In genomic region chr1:54774820-54775498, GRCh38 we compare ENCODE assay signal across 10 cellular contexts. TPM values are rescaled to one million over a fixed set of nuclear protein-coding genes. Genes with fewer than 3 reads are reported as not detected.
DNase-seq lines count a peak whose midpoint lies in the region; ATAC-seq and TF ChIP-seq lines count a peak whose summit lies in the region.
"Had no signal": no experiment of that assay in that cellular context is flagged by ENCODE, and none has a peak within 500 bp of the region (broad histone marks: within the 10 kb centered on the region; RNA-seq: fewer than 3 reads in every experiment).

No MANE protein-coding gene starts in this region.

- in situ Hi-C loops in G401 (cut with HindIII; ENCODE audit: low sequenced_read_pairs) = no loop called here

- no peak overlapping the region for H3K4me3 ChIP-seq in NB4 (ENCODE audit: low read depth, low read length)
- H3K4me3 ChIP-seq: psoas muscle had no signal

- DNase-seq in G401 (ENCODE audit: low spot score) (peak; percentile 10), NB4 (ENCODE audit: low read depth) (peak; percentile 35), lung microvascular endothelial cell (ENCODE audit: low read depth in 2 of 2) (peak; percentile 40 to 49), NCI-H1092 (lab: John Stamatoyannopoulos, UW) (no peak), cerebellum (ENCODE audit: low spot score) (no peak)
- peak; percentile 14 for DNase-seq in activated naive CD8-positive, alpha-beta T cell treated with anti-CD3 and anti-CD28 coated beads, Interleukin-2, amount 50 U/mL, for 24 hours
- DNase-seq: activated naive CD8-positive, alpha-beta T cell treated with anti-CD3 and anti-CD28 coated beads, Interleukin-2, amount 10 ng/mL, durations not matched to agents 7 days and 5 days; psoas muscle had no signal

- ATAC-seq in activated naive CD8-positive, alpha-beta T cell treated with anti-CD3 and anti-CD28 coated beads, Interleukin-2, amount 50 U/mL, for 24 hours = no peak
- no peak for ATAC-seq in HG02938 (IDR thresholded peaks at IDR 0.05; ENCODE audit: unreplicated experiment)
- ATAC-seq: psoas muscle had no signal

- no peaks in the 10 kb centered on the region for H3K9me3 Mint-ChIP-seq in activated naive CD8-positive, alpha-beta T cell treated with anti-CD3 and anti-CD28 coated beads, Interleukin-2, amount 50 U/mL, for 24 hours
- H3K9me3 Mint-ChIP-seq: activated naive CD8-positive, alpha-beta T cell treated with anti-CD3 and anti-CD28 coated beads, Interleukin-2, amount 10 ng/mL, durations not matched to agents 7 days and 5 days; T-helper 2 cell treated with Interferon-gamma antibody and Interleukin-4, amounts not matched to agents 5 μg/mL and 100 μg/mL, for 36 hours had no signal

- no peak overlapping the region for H3K27ac Mint-ChIP-seq in activated naive CD8-positive, alpha-beta T cell treated with anti-CD3 and anti-CD28 coated beads, Interleukin-2, amount 50 U/mL, for 24 hours
- H3K27ac Mint-ChIP-seq: activated naive CD8-positive, alpha-beta T cell treated with anti-CD3 and anti-CD28 coated beads, Interleukin-2, amount 10 ng/mL, durations not matched to agents 7 days and 5 days; T-helper 2 cell treated with Interferon-gamma antibody and Interleukin-4, amounts not matched to agents 5 μg/mL and 100 μg/mL, for 36 hours had no signal

- no peaks in the 10 kb centered on the region for H3K27me3 Mint-ChIP-seq in activated naive CD8-positive, alpha-beta T cell treated with anti-CD3 and anti-CD28 coated beads, Interleukin-2, amount 50 U/mL, for 24 hours
- H3K27me3 Mint-ChIP-seq: activated naive CD8-positive, alpha-beta T cell treated with anti-CD3 and anti-CD28 coated beads, Interleukin-2, amount 10 ng/mL, durations not matched to agents 7 days and 5 days had no signal

- no peaks in the 10 kb centered on the region for H3K36me3 Mint-ChIP-seq in activated naive CD8-positive, alpha-beta T cell treated with anti-CD3 and anti-CD28 coated beads, Interleukin-2, amount 50 U/mL, for 24 hours (ENCODE audit: low read depth)
- H3K36me3 Mint-ChIP-seq: activated naive CD8-positive, alpha-beta T cell treated with anti-CD3 and anti-CD28 coated beads, Interleukin-2, amount 10 ng/mL, durations not matched to agents 7 days and 5 days had no signal

- TF ChIP-seq CTCF in NB4 (IDR thresholded peaks at IDR 0.05; ENCODE audit: low read depth, low read length) = no peak

- H3K4me3 Mint-ChIP-seq in activated naive CD8-positive, alpha-beta T cell treated with anti-CD3 and anti-CD28 coated beads, Interleukin-2, amount 50 U/mL, for 24 hours = no peak overlapping the region
- H3K4me3 Mint-ChIP-seq: activated naive CD8-positive, alpha-beta T cell treated with anti-CD3 and anti-CD28 coated beads, Interleukin-2, amount 10 ng/mL, durations not matched to agents 7 days and 5 days; T-helper 2 cell treated with Interferon-gamma antibody and Interleukin-4, amounts not matched to agents 5 μg/mL and 100 μg/mL, for 36 hours had no signal

- no peaks in the 10 kb centered on the region for H3K4me1 Mint-ChIP-seq in activated naive CD8-positive, alpha-beta T cell treated with anti-CD3 and anti-CD28 coated beads, Interleukin-2, amount 50 U/mL, for 24 hours

- TF ChIP-seq POLR2A in NB4 (IDR thresholded peaks at IDR 0.05; ENCODE audit: extremely low read depth, insufficient read length) = no peak

RNA-seq across cellular contexts. Expression of gene PARS2, which starts 10.6 kb away (rescaled TPM):
- total RNA-seq in G401 (2014; rRNA removed; shearing (Covaris generic)) = 10.0 and 17.2 TPM in 2 replicates
- total RNA-seq in lung microvascular endothelial cell (3.1 and 3.8 TPM in 2 replicates), cerebellum (4.1 TPM)

RNA-seq across cellular contexts. Expression of gene TTC22, which starts 26.2 kb away (rescaled TPM):
- not detected in 2 replicates for total RNA-seq in G401 (2014; rRNA removed; shearing (Covaris generic))
- total RNA-seq in lung microvascular endothelial cell (under 0.01 TPM in 1 of 2 replicates, not detected in the other), cerebellum (0.18 TPM)

RNA-seq across cellular contexts. Expression of gene TTC4, which starts 59.3 kb away (rescaled TPM):
- total RNA-seq in G401 (2014; rRNA removed; shearing (Covaris generic)) = 37.5 and 53.5 TPM in 2 replicates
- total RNA-seq in lung microvascular endothelial cell = 9.6 and 11.9 TPM in 2 replicates
- total RNA-seq in cerebellum = 20.6 TPM

Comparison
In these comparisons a context has a peak if more than half of its experiments do, and no peak if none do; other contexts are left out.
1. DNase-seq: peak in G401 (single experiment), NB4 (single experiment), activated naive CD8-positive, alpha-beta T cell treated with anti-CD3 and anti-CD28 coated beads, Interleukin-2, amount 50 U/mL, for 24 hours (single experiment) and lung microvascular endothelial cell (2 of 2); none in NCI-H1092 (single experiment) and cerebellum (single experiment).